Comparison of ENCODE assay signal across 13 cellular contexts in genomic region chr9:89340332-89340731, GRCh38. TPM values are rescaled to one million over a fixed set of nuclear protein-coding genes. Genes with fewer than 3 reads are reported as not detected.
A peak's percentile ranks its signal among the peaks of the same experiment; 100 is the strongest.
DNase-seq lines count a peak whose midpoint lies in the region; ATAC-seq and TF ChIP-seq lines count a peak whose summit lies in the region.
"Had no signal": no experiment of that assay in that cellular context is flagged by ENCODE, and none has a peak within 500 bp of the region (broad histone marks: within the 10 kb centered on the region; RNA-seq: fewer than 3 reads in every experiment).

No MANE protein-coding gene starts in this region.

- no peaks in the 10 kb centered on the region for H3K9me3 ChIP-seq in thyroid gland

- peaks cover 47 to 51% of the 10 kb centered on the region in 2 donors for H3K36me3 ChIP-seq in thyroid gland

- no peak overlapping the region for H3K27ac ChIP-seq in thyroid gland

- CTCF ChIA-PET in activated CD4-positive, alpha-beta T cell treated with anti-CD3 and anti-CD28 coated beads for 36 hours (lab: Charles Lee) = interaction anchor here (0.7 to 1.7 kb wide), 7 partner anchors 8 to 1624 kb away, joined by 3 to 4 read pairs (median 3); no protein-coding TSS in a partner anchor

- peak; percentile 94 for ATAC-seq in activated CD4-positive, alpha-beta T cell treated with anti-CD3 and anti-CD28 coated beads for 36 hours
- ATAC-seq in GM19463 (IDR thresholded peaks at IDR 0.05; ENCODE audit: unreplicated experiment) (peak; percentile 87), HG03103 (IDR thresholded peaks at IDR 0.05; ENCODE audit: low read depth, unreplicated experiment) (peak; percentile 75)
- peak; percentile 96 for ATAC-seq in activated naive CD8-positive, alpha-beta T cell treated with anti-CD3 and anti-CD28 coated beads, Interleukin-2, amount 50 U/mL, for 24 hours
- ATAC-seq: CD8-positive, alpha-beta T cell had no signal

- no peaks in the 10 kb centered on the region for H3K27me3 ChIP-seq in thyroid gland

- H3K27ac Mint-ChIP-seq in activated CD4-positive, alpha-beta T cell treated with anti-CD3 and anti-CD28 coated beads for 36 hours = peak overlapping the region; percentile 66
- peak overlapping the region; percentile 57 for H3K27ac Mint-ChIP-seq in activated naive CD8-positive, alpha-beta T cell treated with anti-CD3 and anti-CD28 coated beads, Interleukin-2, amount 50 U/mL, for 24 hours
- H3K27ac Mint-ChIP-seq: CD8-positive, alpha-beta T cell had no signal

- no peak for TF ChIP-seq CTCF in thyroid gland (IDR thresholded peaks at IDR 0.05)

- DNase-seq in activated CD4-positive, alpha-beta T cell treated with anti-CD3 and anti-CD28 coated beads for 36 hours = no peak
- no peak for DNase-seq in activated CD4-positive, alpha-beta T cell treated with anti-CD3 and anti-CD28 coated beads, Interleukin-2, amount 50 U/mL, for 48 hours
- DNase-seq in activated naive CD8-positive, alpha-beta T cell treated with anti-CD3 and anti-CD28 coated beads, Interleukin-2, amount 50 U/mL, for 24 hours = no peak
- DNase-seq in SHP77 (lab: John Stamatoyannopoulos, UW) (no peak), thyroid gland (no peak), HK-2 (ENCODE audit: unreplicated experiment) (no peak)
- DNase-seq: 8988T; CD8-positive, alpha-beta T cell; NCI-H1417; NCI-H510A; nucleus accumbens had no signal

- H3K4me3 ChIP-seq in thyroid gland (replicated peaks in 1 of 3) = no peak overlapping the region

- H3K4me1 Mint-ChIP-seq in activated CD4-positive, alpha-beta T cell treated with anti-CD3 and anti-CD28 coated beads for 36 hours = peaks cover 53% of the 10 kb centered on the region
- H3K4me1 Mint-ChIP-seq in activated naive CD8-positive, alpha-beta T cell treated with anti-CD3 and anti-CD28 coated beads, Interleukin-2, amount 50 U/mL, for 24 hours = peaks cover 47% of the 10 kb centered on the region

- peaks cover 5% of the 10 kb centered on the region for H3K9me3 Mint-ChIP-seq in activated CD4-positive, alpha-beta T cell treated with anti-CD3 and anti-CD28 coated beads for 36 hours (ENCODE audit: low read depth)
- no peaks in the 10 kb centered on the region for H3K9me3 Mint-ChIP-seq in activated naive CD8-positive, alpha-beta T cell treated with anti-CD3 and anti-CD28 coated beads, Interleukin-2, amount 50 U/mL, for 24 hours

- WGBS in thyroid gland, 2 donors = 96% methylated on average over 3 of the region's 3 CpGs

- no peak overlapping the region for H3K4me3 Mint-ChIP-seq in activated CD4-positive, alpha-beta T cell treated with anti-CD3 and anti-CD28 coated beads for 36 hours
- no peak overlapping the region for H3K4me3 Mint-ChIP-seq in activated naive CD8-positive, alpha-beta T cell treated with anti-CD3 and anti-CD28 coated beads, Interleukin-2, amount 50 U/mL, for 24 hours
- H3K4me3 Mint-ChIP-seq: CD8-positive, alpha-beta T cell had no signal

- no peak for TF ChIP-seq POLR2A in thyroid gland (IDR thresholded peaks at IDR 0.05)

- H3K27me3 Mint-ChIP-seq in activated CD4-positive, alpha-beta T cell treated with anti-CD3 and anti-CD28 coated beads for 36 hours = no peaks in the 10 kb centered on the region
- H3K27me3 Mint-ChIP-seq in activated naive CD8-positive, alpha-beta T cell treated with anti-CD3 and anti-CD28 coated beads, Interleukin-2, amount 50 U/mL, for 24 hours = no peaks in the 10 kb centered on the region

- peaks cover 0 to 6% of the 10 kb centered on the region in 2 donors for H3K4me1 ChIP-seq in thyroid gland

- H3K36me3 Mint-ChIP-seq in activated CD4-positive, alpha-beta T cell treated with anti-CD3 and anti-CD28 coated beads for 36 hours (ENCODE audit: low read depth) = peaks cover 69% of the 10 kb centered on the region
- peaks cover 80% of the 10 kb centered on the region for H3K36me3 Mint-ChIP-seq in activated naive CD8-positive, alpha-beta T cell treated with anti-CD3 and anti-CD28 coated beads, Interleukin-2, amount 50 U/mL, for 24 hours (ENCODE audit: low read depth)

- POLR2A ChIA-PET in activated CD4-positive, alpha-beta T cell treated with anti-CD3 and anti-CD28 coated beads for 36 hours (lab: Charles Lee) = interaction anchor here (1.0 kb wide), 1 partner anchor 20 kb away, joined by 3 read pairs; no protein-coding TSS in a partner anchor

- intact Hi-C loops in activated CD4-positive, alpha-beta T cell treated with anti-CD3 and anti-CD28 coated beads for 36 hours (cut with DNase I, micrococcal nuclease) = loop anchor here (1.0 to 2.0 kb wide), 2 partner anchors 21 to 22 kb away; partner anchors contain the start of gene SECISBP2 (in 1 of the 2)
- intact Hi-C loops in thyroid gland (cut with DNase I) = no loop called here

RNA-seq across cellular contexts. Expression of gene SECISBP2, which starts 22.0 kb away (rescaled TPM):
- 10 to 100 TPM; 38.6 to 49.9 TPM for total RNA-seq in activated CD4-positive, alpha-beta T cell treated with anti-CD3 and anti-CD28 coated beads for 36 hours
- 100 to 1,000 TPM in 1 of 4 donors, 10 to 100 TPM in 3; 77.1 to 110 (median 90.6) TPM for total RNA-seq in thyroid gland

RNA-seq across cellular contexts. Expression of gene CKS2, which starts 29.3 kb away (rescaled TPM):
- 100 to 1,000 TPM; 236 to 256 TPM for total RNA-seq in activated CD4-positive, alpha-beta T cell treated with anti-CD3 and anti-CD28 coated beads for 36 hours
- total RNA-seq in thyroid gland = 10 to 100 TPM in 2 of 4 donors, 1 to 10 TPM in 2; 2.8 to 16.3 (median 11.2) TPM

Comparison
In these comparisons a context has a peak if more than half of its experiments do, and no peak if none do; other contexts are left out.
1. RNA of gene CKS2, which starts 29.3 kb away (total RNA-seq): 236 to 256 TPM in activated CD4-positive, alpha-beta T cell treated with anti-CD3 and anti-CD28 coated beads for 36 hours; 2.8 to 16.3 TPM in thyroid gland; every median in the first group is over 10 times any median in the second.
2. Peak in every context shown above with its lines, with median percentiles within 50 percentile points of each other: ATAC-seq.